8 cellular contexts compared by ENCODE assay signal in the genomic region with DNA sequence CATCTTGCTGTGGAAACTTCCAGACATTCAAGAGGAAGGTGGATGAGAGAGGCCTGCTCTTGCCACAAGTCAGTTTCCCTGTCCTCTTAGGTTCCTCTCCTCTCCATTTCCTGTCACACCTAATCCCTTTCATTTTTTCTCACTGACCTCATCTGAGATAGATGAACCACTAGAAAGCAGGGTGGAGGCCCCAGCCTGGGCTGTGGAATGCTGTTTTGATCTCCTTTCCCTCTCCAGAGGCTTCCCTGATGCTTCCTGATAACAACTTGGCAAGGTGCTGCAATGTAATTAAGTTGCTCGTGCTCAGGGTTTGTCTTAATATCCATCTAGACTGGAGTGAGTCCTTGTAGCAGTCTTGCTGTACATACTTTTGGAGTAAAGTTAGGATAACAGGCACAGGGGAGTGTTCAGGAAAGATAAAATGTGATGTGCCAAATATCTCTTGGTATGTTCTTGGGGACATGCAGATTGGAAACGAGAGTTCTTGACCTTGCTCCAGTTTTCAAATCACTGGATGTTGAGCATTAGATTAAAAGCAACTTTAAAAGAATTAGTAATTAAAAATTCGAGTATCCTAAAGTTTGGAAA. TPM values are rescaled to one million over a fixed set of nuclear protein-coding genes. Genes with fewer than 3 reads are reported as not detected.
DNase-seq lines count a peak whose midpoint lies in the region; ATAC-seq, FAIRE-seq and TF ChIP-seq lines count a peak whose summit lies in the region.

No MANE protein-coding gene starts in this region.

- no TSS peak for BruUV-seq in endothelial cell of umbilical vein (replicated peaks; lab: Mats Ljungman, UMichigan)

- H3K27me3 ChIP-seq in endothelial cell of umbilical vein (ENCODE audit: control insufficient read depth in 2 of 2, insufficient read depth in 2 of 2, low read length in 2 of 2) = no peaks in the 10 kb centered on the region
- H3K27me3 ChIP-seq in prostate gland (replicated peaks; ENCODE audit: insufficient read depth) = no peaks in the 10 kb centered on the region

- H3K27ac ChIP-seq in endothelial cell of umbilical vein (ENCODE audit: insufficient read depth, low read depth, low read length) (no peak overlapping the region), prostate gland (peak overlapping the region; percentile 15 to 42)

- peak; percentile 43 for FAIRE-seq in endothelial cell of umbilical vein (lab: Jason Lieb, UNC)

- intact Hi-C loops in endothelial cell of umbilical vein (cut with micrococcal nuclease) = loop anchor here (5.0 kb wide), 1 partner anchor 470 kb away; no protein-coding TSS in a partner anchor
- intact Hi-C loops in prostate gland (cut with DNase I) = no loop called here

- peak; percentile 72 for DNase-seq in GM03348 (ENCODE audit: low spot score)
- DNase-seq in NCI-H2196 treated with DMSO at 0.1 percent for 48 hours (lab: John Stamatoyannopoulos, UW; ENCODE audit: unreplicated experiment) = peak; percentile 49
- DNase-seq in endothelial cell of umbilical vein (ENCODE audit: low read depth, low spot score) = no peak
- DNase-seq in prostate gland (ENCODE audit: low spot score) = no peak
- no peak for DNase-seq in iPS-NIHi11 (ENCODE audit: low spot score)
- no peak for DNase-seq in NCI-H2107 treated with DMSO at 0.1 percent for 48 hours (lab: John Stamatoyannopoulos, UW; ENCODE audit: unreplicated experiment)
- DNase-seq in GOT3 (lab: John Stamatoyannopoulos, UW) = no peak

- TF ChIP-seq CTCF in endothelial cell of umbilical vein (IDR thresholded peaks at IDR 0.05; ENCODE audit: extremely low read depth in 1 of 2, insufficient read depth in 1 of 2, low read depth in 1 of 2, low read length in 2 of 2) = no peak
- TF ChIP-seq CTCF in prostate gland (IDR thresholded peaks at IDR 0.05) = no peak

- H2AFZ ChIP-seq in endothelial cell of umbilical vein (ENCODE audit: low read depth, low read length) = no peak overlapping the region

- peaks cover 14 to 15% of the 10 kb centered on the region in 2 experiments for H3K36me3 ChIP-seq in endothelial cell of umbilical vein (ENCODE audit: control insufficient read depth in 2 of 2, extremely low read depth in 1 of 2, insufficient read depth in 2 of 2, low read length in 2 of 2)
- no peaks in the 10 kb centered on the region for H3K36me3 ChIP-seq in prostate gland

- WGBS in prostate gland = 28% methylated on average over 3 of the region's 3 CpGs

- POLR2A ChIA-PET in endothelial cell of umbilical vein (lab: Charles Lee) = no interaction called here

- H3K4me2 ChIP-seq in endothelial cell of umbilical vein (ENCODE audit: insufficient read depth, low read length) = no peak overlapping the region

- TF ChIP-seq POLR2A in endothelial cell of umbilical vein (IDR thresholded peaks at IDR 0.05; ENCODE audit: low read depth, low read length) = no peak
- no peak for TF ChIP-seq POLR2A in prostate gland (IDR thresholded peaks at IDR 0.05)

- no peak for ATAC-seq in GM19035 (IDR thresholded peaks at IDR 0.05; ENCODE audit: unreplicated experiment)

- no peaks in the 10 kb centered on the region for H3K79me2 ChIP-seq in endothelial cell of umbilical vein (ENCODE audit: control insufficient read depth, insufficient read depth, low read length)

- H3K4me1 ChIP-seq in endothelial cell of umbilical vein (ENCODE audit: control insufficient read depth, extremely low read depth, insufficient read depth, low read length) (peaks cover 7% of the 10 kb centered on the region), prostate gland (replicated peaks) (peaks cover 6% of the 10 kb centered on the region)

- CTCF ChIA-PET in endothelial cell of umbilical vein (lab: Charles Lee) = interaction anchor here (1.8 to 3.3 kb wide), 3 partner anchors 11 to 79 kb away, joined by 4 to 54 read pairs (median 12); a partner anchor contains a TSS

- H4K20me1 ChIP-seq in endothelial cell of umbilical vein (replicated peaks; ENCODE audit: control insufficient read depth, extremely low read depth, insufficient read depth, low read length) = no peaks in the 10 kb centered on the region

- H3K4me3 ChIP-seq in endothelial cell of umbilical vein (replicated peaks in 1 of 3; ENCODE audit: insufficient read depth in 1 of 3, low read depth in 1 of 3, low read length in 3 of 3) (no peak overlapping the region), prostate gland (no peak overlapping the region)

- dilution Hi-C loops in endothelial cell of umbilical vein (cut with MboI; ENCODE audit: extremely low pct_ligation_motif_present, low sequenced_read_pairs) = no loop called here

- H3K9me1 ChIP-seq in endothelial cell of umbilical vein (replicated peaks; ENCODE audit: control insufficient read depth, extremely low read depth, insufficient read depth, low read length) = no peaks in the 10 kb centered on the region

- H3K9ac ChIP-seq in endothelial cell of umbilical vein (replicated peaks; ENCODE audit: extremely low read depth, insufficient read depth, low read length) = no peak overlapping the region

- H3K9me3 ChIP-seq in endothelial cell of umbilical vein (replicated peaks; ENCODE audit: control insufficient read depth, insufficient read depth, low read length) (no peaks in the 10 kb centered on the region), prostate gland (no peaks in the 10 kb centered on the region)

TF ChIP-seq in endothelial cell of umbilical vein, 7 proteins besides CTCF, POLR2A, EP300 and RAD21:
- no peak for TF ChIP-seq MYC (IDR thresholded peaks at IDR 0.05; ENCODE audit: low read depth, low read length)
- TF ChIP-seq GATA2 (IDR thresholded peaks at IDR 0.05; ENCODE audit: insufficient read depth, insufficient read length, low read depth, low read length) = no peak
- no peak for TF ChIP-seq FOS (IDR thresholded peaks at IDR 0.05; ENCODE audit: borderline replicate concordance, insufficient read depth, low read length)
- TF ChIP-seq, protein P1, sequence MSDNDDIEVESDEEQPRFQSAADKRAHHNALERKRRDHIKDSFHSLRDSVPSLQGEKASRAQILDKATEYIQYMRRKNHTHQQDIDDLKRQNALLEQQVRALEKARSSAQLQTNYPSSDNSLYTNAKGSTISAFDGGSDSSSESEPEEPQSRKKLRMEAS (IDR thresholded peaks at IDR 0.05; ENCODE audit: insufficient read depth, insufficient read length) = no peak
- TF ChIP-seq EZH2 (IDR thresholded peaks at IDR 0.05; ENCODE audit: borderline replicate concordance, low read depth, low read length, severe bottlenecking) = no peak

RNA-seq across cellular contexts. Expression of a gene that starts 11.2 kb away (rescaled TPM):
- 26.1 and 28.1 TPM in 2 replicates for total RNA-seq in endothelial cell of umbilical vein
- 21.8 and 25.3 TPM in 2 replicates for polyA plus RNA-seq in endothelial cell of umbilical vein
- polyA plus RNA-seq in endothelial cell of umbilical vein (2011; cell fraction: cytosol; rRNA removed) = 35.6 and 38.0 TPM in 2 replicates
- 18.3 and 20.5 TPM in 2 replicates for polyA plus RNA-seq in endothelial cell of umbilical vein (2011; cell fraction: nucleus; rRNA removed)
- 29.6 and 30.9 TPM in 2 replicates for polyA plus RNA-seq in endothelial cell of umbilical vein (2012)
- polyA minus RNA-seq in endothelial cell of umbilical vein = 16.1 and 24.7 TPM in 2 replicates
- 14.3 TPM for polyA minus RNA-seq in endothelial cell of umbilical vein (2011; cell fraction: cytosol; rRNA and poly(A)+ RNA removed)
- 8.1 and 8.9 TPM in 2 replicates for polyA minus RNA-seq in endothelial cell of umbilical vein (2011; cell fraction: nucleus; rRNA and poly(A)+ RNA removed)
- 10 to 100 TPM; 21.1 to 31.8 TPM for total RNA-seq in prostate gland

RNA-seq across cellular contexts. Expression of a gene that starts 11.8 kb away (rescaled TPM):
- total RNA-seq in endothelial cell of umbilical vein = 31.4 and 34.0 TPM in 2 replicates
- polyA plus RNA-seq in endothelial cell of umbilical vein = 8.4 and 13.0 TPM in 2 replicates
- 24.3 and 29.0 TPM in 2 replicates for polyA plus RNA-seq in endothelial cell of umbilical vein (2011; cell fraction: cytosol; rRNA removed)
- polyA plus RNA-seq in endothelial cell of umbilical vein (2011; cell fraction: nucleus; rRNA removed) = 17.4 and 23.7 TPM in 2 replicates
- 28.7 and 44.1 TPM in 2 replicates for polyA plus RNA-seq in endothelial cell of umbilical vein (2012)
- 3.4 and 5.1 TPM in 2 replicates for polyA minus RNA-seq in endothelial cell of umbilical vein
- polyA minus RNA-seq in endothelial cell of umbilical vein (2011; cell fraction: cytosol; rRNA and poly(A)+ RNA removed) = 10.3 TPM
- 10.1 and 18.3 TPM in 2 replicates for polyA minus RNA-seq in endothelial cell of umbilical vein (2011; cell fraction: nucleus; rRNA and poly(A)+ RNA removed)
- total RNA-seq in prostate gland = 10 to 100 TPM; 13.7 to 18.9 TPM

Comparison
In these comparisons a context has a peak if more than half of its experiments do, and no peak if none do; other contexts are left out.
1. DNase-seq: peak in GM03348 (single experiment) and NCI-H2196 treated with DMSO at 0.1 percent for 48 hours (single experiment); none in endothelial cell of umbilical vein (single experiment), prostate gland (single experiment), iPS-NIHi11 (single experiment), NCI-H2107 treated with DMSO at 0.1 percent for 48 hours (single experiment) and GOT3 (single experiment).